Comparison of ENCODE assay signal across 8 cellular contexts in genomic region chr3:184334470-184335158, GRCh38. TPM values are rescaled to one million over a fixed set of nuclear protein-coding genes. Genes with fewer than 3 reads are reported as not detected.
A peak's percentile ranks its signal among the peaks of the same experiment; 100 is the strongest.
DNase-seq lines count a peak whose midpoint lies in the region; ATAC-seq, FAIRE-seq and TF ChIP-seq lines count a peak whose summit lies in the region.

No MANE protein-coding gene starts in this region.

- no peak for TF ChIP-seq CTCF in WERI-Rb-1 (IDR thresholded peaks at IDR 0.05; ENCODE audit: low read depth, low read length)
- TF ChIP-seq CTCF in neutrophil (IDR thresholded peaks at IDR 0.05), result no peak

- H3K9me3 ChIP-seq in WERI-Rb-1 (ENCODE audit: severe bottlenecking), result no peaks in the 10 kb centered on the region
- H3K9me3 ChIP-seq in effector memory CD4-positive, alpha-beta T cell (ENCODE audit: control insufficient read depth, low read length), result no peaks in the 10 kb centered on the region
- H3K9me3 ChIP-seq in neutrophil, result no peaks in the 10 kb centered on the region

- FAIRE-seq in urothelium cell line (lab: Jason Lieb, UNC), result no peak

- H3K36me3 ChIP-seq in WERI-Rb-1 (peaks cover 60% of the 10 kb centered on the region), neutrophil (peaks cover 48% of the 10 kb centered on the region)
- H3K36me3 ChIP-seq in effector memory CD4-positive, alpha-beta T cell (ENCODE audit: control insufficient read depth, insufficient read depth, low read length), result peaks cover 43% of the 10 kb centered on the region

- no peak overlapping the region for H3K4me3 ChIP-seq in WERI-Rb-1 (ENCODE audit: low read depth, low read length)
- H3K4me3 ChIP-seq in effector memory CD4-positive, alpha-beta T cell (ENCODE audit: insufficient read depth, low read depth, low read length, poor library complexity, severe bottlenecking), result no peak overlapping the region
- no peak overlapping the region for H3K4me3 ChIP-seq in neutrophil (ENCODE audit: low read depth in 1 of 2, low read length in 1 of 2)

- H3K27ac ChIP-seq in WERI-Rb-1, result peak overlapping the region; percentile 93
- peak overlapping the region; percentile 88 for H3K27ac ChIP-seq in effector memory CD4-positive, alpha-beta T cell (ENCODE audit: insufficient read depth, low read length, poor library complexity, severe bottlenecking)
- H3K27ac ChIP-seq in neutrophil, result peak overlapping the region; percentile 88

- H3K27me3 ChIP-seq in WERI-Rb-1 (ENCODE audit: insufficient read depth, low read depth, severe bottlenecking), result no peaks in the 10 kb centered on the region
- no peaks in the 10 kb centered on the region for H3K27me3 ChIP-seq in effector memory CD4-positive, alpha-beta T cell (replicated peaks; ENCODE audit: control insufficient read depth, insufficient read depth, low read length, poor library complexity, severe bottlenecking)
- H3K27me3 ChIP-seq in neutrophil, result peaks cover 26% of the 10 kb centered on the region

- DNase-seq in HT-29 (ENCODE audit: low spot score) (peak; percentile 54), WERI-Rb-1 (no peak), urothelium cell line (ENCODE audit: low spot score) (no peak), NOMO-1 treated with dmso at 0.1 percent for 144 hours (lab: John Stamatoyannopoulos, UW; ENCODE audit: unreplicated experiment) (no peak), SHP77 (lab: John Stamatoyannopoulos, UW) (no peak)
- peak in 2 of 3 donors; percentile 40 to 50 for DNase-seq in effector memory CD4-positive, alpha-beta T cell

- H3K4me1 ChIP-seq in effector memory CD4-positive, alpha-beta T cell (ENCODE audit: control insufficient read depth, insufficient read depth, low read length, poor library complexity, severe bottlenecking), result peaks cover 13% of the 10 kb centered on the region
- H3K4me1 ChIP-seq in neutrophil (ENCODE audit: control insufficient read depth in 1 of 2, insufficient read depth in 1 of 2, low read depth in 1 of 2, low read length in 1 of 2), result peaks cover 15 to 23% of the 10 kb centered on the region in 2 experiments

- no peak for ATAC-seq in HG03460 (IDR thresholded peaks at IDR 0.05; ENCODE audit: unreplicated experiment)

RNA-seq across cellular contexts. Expression of gene FAM131A, which starts 2.8 kb away (rescaled TPM):
- 21.4 and 26.6 TPM in 2 replicates for total RNA-seq in HT-29 (2014; rRNA removed; shearing (Covaris generic))

RNA-seq across cellular contexts. Expression of gene EIF4G1, which starts 20.2 kb away (rescaled TPM):
- 494 and 497 TPM in 2 replicates for total RNA-seq in HT-29 (2014; rRNA removed; shearing (Covaris generic))

RNA-seq across cellular contexts. Expression of gene CLCN2, which starts 26.8 kb away (rescaled TPM):
- total RNA-seq in HT-29 (2014; rRNA removed; shearing (Covaris generic)), result 59.4 and 64.0 TPM in 2 replicates

RNA-seq across cellular contexts. Expression of gene POLR2H, which starts 26.9 kb away (rescaled TPM):
- 138 and 157 TPM in 2 replicates for total RNA-seq in HT-29 (2014; rRNA removed; shearing (Covaris generic))

RNA-seq across cellular contexts. Expression of gene PSMD2, which starts 35.6 kb away (rescaled TPM):
- 306 and 330 TPM in 2 replicates for total RNA-seq in HT-29 (2014; rRNA removed; shearing (Covaris generic))

Comparison
In these comparisons a context has a peak if more than half of its experiments do, and no peak if none do; other contexts are left out.
1. DNase-seq: peak in HT-29 (single experiment) and effector memory CD4-positive, alpha-beta T cell (2 of 3); none in WERI-Rb-1 (single experiment), urothelium cell line (single experiment), NOMO-1 treated with dmso at 0.1 percent for 144 hours (single experiment) and SHP77 (0 of 2).
2. Peak in every context shown above with its lines, with median percentiles within 50 percentile points of each other: H3K27ac ChIP-seq.